12 cellular contexts compared by ENCODE assay signal in the genomic region with DNA sequence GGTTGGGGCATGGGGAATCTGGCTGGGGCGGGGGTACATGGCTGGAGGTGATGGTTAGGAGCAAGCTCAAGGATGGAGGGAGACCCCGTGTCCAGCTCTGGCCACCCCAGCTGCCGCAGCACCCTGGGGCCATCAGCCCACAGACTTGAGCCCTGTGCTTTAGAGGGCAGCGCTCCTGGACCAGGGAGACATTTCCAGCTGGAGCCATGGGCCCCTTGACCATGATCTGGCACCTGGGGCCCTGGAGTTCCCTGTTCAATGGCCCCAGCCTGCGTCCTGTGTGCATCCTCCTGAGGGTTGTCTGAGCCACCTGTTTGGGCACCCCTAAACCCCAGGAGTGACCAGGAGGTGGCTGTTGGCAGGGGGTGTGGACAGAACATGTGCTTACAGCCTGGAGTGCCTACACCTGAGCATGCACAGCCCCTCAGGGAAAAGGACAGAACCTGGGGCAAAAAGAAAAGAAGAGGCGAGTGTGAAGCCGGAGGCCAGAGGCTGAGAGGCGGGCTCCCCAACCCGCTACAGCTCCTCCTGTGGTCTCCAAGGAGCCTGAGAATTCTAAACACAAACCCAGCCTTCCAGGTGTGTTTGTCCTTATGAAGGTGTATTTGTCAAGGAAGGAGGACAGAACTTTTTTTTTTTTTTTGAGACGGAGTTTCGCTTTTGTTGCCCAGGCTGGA.
DNase-seq lines count a peak whose midpoint lies in the region; TF ChIP-seq lines count a peak whose summit lies in the region.
"Had no signal": no experiment of that assay in that cellular context is flagged by ENCODE, and none has a peak within 500 bp of the region (broad histone marks: within the 10 kb centered on the region; RNA-seq: fewer than 3 reads in every experiment).

No MANE protein-coding gene starts in this region.

- peak; percentile 49 for DNase-seq in DMS53 (lab: John Stamatoyannopoulos, UW)
- no peak for DNase-seq in DMS53 treated with DMSO at 0.1 percent for 48 hours (lab: John Stamatoyannopoulos, UW; ENCODE audit: unreplicated experiment)
- no peak for DNase-seq in coronary artery (ENCODE audit: low spot score)
- DNase-seq in tibial nerve (ENCODE audit: low spot score in 2 of 2): no peak
- no peak for DNase-seq in NCI-H774 (lab: John Stamatoyannopoulos, UW)
- DNase-seq in superior temporal gyrus (ENCODE audit: extremely low spot score): no peak
- DNase-seq in immature natural killer cell: no peak
- DNase-seq: 8988T; activated CD8-positive, alpha-beta memory T cell treated with anti-CD3 and anti-CD28 coated beads, Interleukin-2, amount 10 ng/mL, durations not matched to agents 7 days and 5 days; Kasumi-1; NCI-H446 treated with DMSO at 0.1 percent for 48 hours had no signal

- H3K9me3 ChIP-seq in mucosa of stomach (ENCODE audit: control insufficient read depth, low read length) (no peaks in the 10 kb centered on the region), tibial nerve (no peaks in the 10 kb centered on the region)

- H3K36me3 Mint-ChIP-seq in immature natural killer cell: peaks cover 0 to 8% (median 0%) of the 10 kb centered on the region in 3 donors

- no peak for TF ChIP-seq POLR2A in tibial nerve (IDR thresholded peaks at IDR 0.05)

- H3K36me3 ChIP-seq in mucosa of stomach (ENCODE audit: control insufficient read depth, insufficient read depth, low read length): no peaks in the 10 kb centered on the region
- H3K36me3 ChIP-seq in tibial nerve: peaks cover 0 to 14% (median 0%) of the 10 kb centered on the region in 3 donors

- peaks cover 3 to 11% (median 6%) of the 10 kb centered on the region in 3 donors for H3K27me3 Mint-ChIP-seq in immature natural killer cell (ENCODE audit: low read depth in 3 of 3)
- H3K27me3 Mint-ChIP-seq: activated CD8-positive, alpha-beta memory T cell treated with anti-CD3 and anti-CD28 coated beads, Interleukin-2, amount 10 ng/mL, durations not matched to agents 7 days and 5 days had no signal

- TF ChIP-seq EP300 in tibial nerve (IDR thresholded peaks at IDR 0.05): no peak

- H3K27me3 ChIP-seq in mucosa of stomach (ENCODE audit: control insufficient read depth, insufficient read depth, low read length): no peaks in the 10 kb centered on the region
- H3K27me3 ChIP-seq in tibial nerve: no peaks in the 10 kb centered on the region

- H3K27ac Mint-ChIP-seq in immature natural killer cell: no peak overlapping the region
- H3K27ac Mint-ChIP-seq: activated CD8-positive, alpha-beta memory T cell treated with anti-CD3 and anti-CD28 coated beads, Interleukin-2, amount 10 ng/mL, durations not matched to agents 7 days and 5 days had no signal

- TF ChIP-seq CTCF in coronary artery (IDR thresholded peaks at IDR 0.05) (no peak), tibial nerve (IDR thresholded peaks at IDR 0.05) (no peak)

- H3K4me1 Mint-ChIP-seq in immature natural killer cell: peaks cover 27 to 29% of the 10 kb centered on the region in 2 donors

- H3K4me1 ChIP-seq in mucosa of stomach (ENCODE audit: control insufficient read depth, insufficient read depth, low read length): peaks cover 62% of the 10 kb centered on the region
- H3K4me1 ChIP-seq in tibial nerve: peaks cover 0 to 92% (median 44%) of the 10 kb centered on the region in 4 donors

- no peaks in the 10 kb centered on the region for H3K9me3 Mint-ChIP-seq in immature natural killer cell

- peak overlapping the region; percentile 92 to 100 for H3K27ac ChIP-seq in coronary artery
- peak overlapping the region in 3 of 4 donors; percentile 92 to 98 (median 96) for H3K27ac ChIP-seq in tibial nerve

- WGBS in tibial nerve, 2 donors: 82 to 86% methylated on average over 10 to 11 of the region's 11 CpGs

- H3K4me3 Mint-ChIP-seq in immature natural killer cell: no peak overlapping the region
- H3K4me3 Mint-ChIP-seq: activated CD8-positive, alpha-beta memory T cell treated with anti-CD3 and anti-CD28 coated beads, Interleukin-2, amount 10 ng/mL, durations not matched to agents 7 days and 5 days had no signal

- H3K9ac ChIP-seq in mucosa of stomach (ENCODE audit: low read length): peak overlapping the region; percentile 98

- H3K4me3 ChIP-seq in coronary artery (no peak overlapping the region), mucosa of stomach (ENCODE audit: low read length) (peak overlapping the region; percentile 17), tibial nerve (no peak overlapping the region)
